In the genomic region with DNA sequence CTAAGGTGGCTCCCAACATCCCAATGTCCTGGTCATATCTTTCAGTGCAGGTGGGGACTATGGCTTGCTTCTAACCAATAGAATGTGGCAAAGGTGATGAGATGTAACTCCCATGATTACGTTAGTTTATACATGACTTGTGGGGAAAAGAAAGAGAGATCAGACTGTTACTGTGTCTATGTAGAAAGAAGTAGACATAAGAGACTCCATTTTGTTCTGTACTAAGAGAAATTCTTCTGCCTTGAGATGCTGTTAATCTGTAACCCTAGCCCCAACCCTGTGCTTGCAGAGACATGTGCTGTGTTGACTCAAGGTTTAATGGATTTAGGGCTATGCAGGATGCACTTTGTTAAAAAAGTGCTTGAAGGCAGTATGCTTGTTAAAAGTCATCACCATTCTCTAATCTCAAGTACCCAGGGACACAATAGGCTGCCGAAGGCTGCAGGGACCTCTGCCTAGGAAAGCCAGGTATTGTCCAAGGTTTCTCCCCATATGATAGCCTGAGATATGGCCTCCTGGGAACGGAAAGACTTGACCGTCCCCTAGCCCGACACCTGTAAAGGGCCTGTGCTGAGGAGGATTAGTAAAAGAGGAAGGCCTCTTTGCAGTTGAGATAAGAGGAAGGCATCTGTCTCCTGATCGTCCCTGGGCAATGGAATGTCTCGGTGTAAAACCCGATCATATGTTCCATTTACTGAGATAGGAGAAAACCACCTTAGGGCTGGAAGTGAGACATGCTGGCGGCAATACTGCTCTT, we compare ENCODE assay signal across 2 cellular contexts. TPM values are rescaled to one million over a fixed set of nuclear protein-coding genes. Genes with fewer than 3 reads are reported as not detected.
"Had no signal": no experiment of that assay in that cellular context is flagged by ENCODE, and none has a peak within 500 bp of the region (broad histone marks: within the 10 kb centered on the region; RNA-seq: fewer than 3 reads in every experiment).

No MANE protein-coding gene starts in this region.

RNA-seq across cellular contexts. Expression of a gene that starts 8.0 kb away (rescaled TPM):
- total RNA-seq: activated B cell treated with CpG ODN at 0.5 μM for 24 hours had no signal

RNA-seq across cellular contexts. Expression of a gene that starts 39.6 kb away (rescaled TPM):
- total RNA-seq: PC-3 had no signal
